ENCODE assay signal across 31 cellular contexts in the genomic region with DNA sequence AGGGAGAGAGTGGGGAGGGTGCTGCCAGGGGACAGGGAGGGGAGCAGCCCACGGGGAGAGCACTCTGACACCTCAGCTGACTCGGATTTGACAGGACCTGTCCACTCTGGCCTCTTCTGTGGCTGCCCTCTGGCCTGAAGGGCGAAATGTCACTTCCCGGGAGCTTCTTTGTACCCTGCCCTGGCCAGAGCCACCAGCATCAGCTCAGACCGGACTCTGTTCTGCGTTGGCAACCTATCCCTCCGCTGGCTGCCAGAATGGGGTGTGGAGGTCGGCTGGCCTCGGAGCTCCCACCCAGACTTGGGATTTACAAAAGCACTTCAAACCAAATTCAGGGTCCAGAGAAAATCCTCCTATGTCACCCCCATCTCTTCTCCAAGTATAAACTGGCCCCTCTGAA.
"Had no signal": no experiment of that assay in that cellular context is flagged by ENCODE, and none has a peak within 500 bp of the region (broad histone marks: within the 10 kb centered on the region; RNA-seq: fewer than 3 reads in every experiment).

No MANE protein-coding gene starts in this region.

- ATAC-seq: naive thymus-derived CD8-positive, alpha-beta T cell; psoas muscle; right cardiac atrium; sciatic nerve; stimulated activated memory B cell treated with anti-CD40 and anti-IgM and Interleukin-4, amounts not matched to agents 10 μg/mL and 1 μg/mL and 100 μg/mL, for 72 hours; stimulated activated naive CD8-positive, alpha-beta T cell treated with anti-CD3 and anti-CD28 coated beads, Interleukin-15, amount 100 ng/mL, for 72 hours; stimulated activated naive CD8-positive, alpha-beta T cell treated with anti-CD3 and anti-CD28 coated beads, Interleukin-15, Interleukin-2, amounts not matched to agents 100 U/mL and 50 U/mL, for 24 hours; upper lobe of right lung had no signal

- H3K27me3 Mint-ChIP-seq: natural killer cell treated with Interleukin-12 subunit alpha and Interleukin-12 subunit beta and Interleukin-15 and Interleukin-18, amount 100 ng/mL, for 72 hours had no signal

- H2AFZ ChIP-seq: parathyroid adenoma had no signal

- H3K36me3 Mint-ChIP-seq: naive thymus-derived CD8-positive, alpha-beta T cell; natural killer cell treated with Interleukin-12 subunit alpha and Interleukin-12 subunit beta and Interleukin-15 and Interleukin-18, amount 100 ng/mL, for 72 hours; stimulated activated memory B cell treated with anti-CD40 and anti-IgM and Interleukin-4, amounts not matched to agents 10 μg/mL and 1 μg/mL and 100 μg/mL, for 72 hours; type B pancreatic cell had no signal

- H3K9ac ChIP-seq: parathyroid adenoma had no signal

- H3K9me3 ChIP-seq: ovary, psoas muscle, spleen, suprapubic skin, testis, tibial artery, transverse colon, upper lobe of right lung, uterus had no signal

- H3K4me3 ChIP-seq: ovary, psoas muscle, skin epidermis, smooth muscle cell, spleen, suprapubic skin, testis, tibial artery, transverse colon, upper lobe of right lung, uterus had no signal

- DNase-seq: naive thymus-derived CD8-positive, alpha-beta T cell; nephron progenitor cell; occipital lobe; ovary; psoas muscle; right cardiac atrium; spleen; stimulated activated CD4-positive, alpha-beta T cell treated with anti-CD3 and anti-CD28 coated beads, Interleukin-12 subunit alpha, Interleukin-12 subunit beta, amount 100 ng/mL, for 4 hours; stimulated activated CD4-positive, alpha-beta T cell treated with anti-CD3 and anti-CD28 coated beads, Interleukin-1b, Interleukin-23, amount 100 ng/mL, for 48 hours; stimulated activated CD4-positive, alpha-beta T cell treated with anti-CD3 and anti-CD28 coated beads, Interleukin-4, amount 100 ng/mL, for 1 hour; stimulated activated CD4-positive, alpha-beta T cell treated with anti-CD3 and anti-CD28 coated beads, Interleukin-4, amount 100 ng/mL, for 4 hours; stimulated activated CD8-positive, alpha-beta memory T cell treated with anti-CD3 and anti-CD28 coated beads, Interleukin-4, amount 100 ng/mL, for 48 hours; stimulated activated naive CD4-positive, alpha-beta T cell; stimulated activated naive CD8-positive, alpha-beta T cell treated with anti-CD3 and anti-CD28 coated beads, Interleukin-15, amount 100 ng/mL, for 72 hours; stimulated activated naive CD8-positive, alpha-beta T cell treated with anti-CD3 and anti-CD28 coated beads, Interleukin-15, Interleukin-2, amounts not matched to agents 100 U/mL and 50 U/mL, for 24 hours; substantia nigra; testis; tibial artery; transverse colon; upper lobe of right lung; uterus had no signal

- H3K27ac ChIP-seq: ovary, parathyroid adenoma, psoas muscle, skin epidermis, spleen, suprapubic skin, testis, tibial artery, transverse colon, upper lobe of right lung, uterus had no signal

- H3K4me2 ChIP-seq: smooth muscle cell had no signal

- H3K4me1 ChIP-seq: parathyroid adenoma, psoas muscle, suprapubic skin, testis, tibial artery, transverse colon, upper lobe of right lung, uterus had no signal

- H3K79me2 ChIP-seq: parathyroid adenoma had no signal

- H3K4me1 Mint-ChIP-seq: naive thymus-derived CD8-positive, alpha-beta T cell; stimulated activated memory B cell treated with anti-CD40 and anti-IgM and Interleukin-4, amounts not matched to agents 10 μg/mL and 1 μg/mL and 100 μg/mL, for 72 hours; stimulated activated naive CD8-positive, alpha-beta T cell treated with anti-CD3 and anti-CD28 coated beads, Interleukin-15, amount 100 ng/mL, for 72 hours had no signal

- H3K27me3 ChIP-seq: ovary, suprapubic skin, testis, transverse colon, upper lobe of right lung, uterus had no signal

- H3K4me3 Mint-ChIP-seq: naive thymus-derived CD8-positive, alpha-beta T cell; natural killer cell treated with Interleukin-12 subunit alpha and Interleukin-12 subunit beta and Interleukin-15 and Interleukin-18, amount 100 ng/mL, for 72 hours; nephron progenitor cell; neural crest cell; stimulated activated memory B cell treated with anti-CD40 and anti-IgM and Interleukin-4, amounts not matched to agents 10 μg/mL and 1 μg/mL and 100 μg/mL, for 72 hours; stimulated activated naive CD8-positive, alpha-beta T cell treated with anti-CD3 and anti-CD28 coated beads, Interleukin-15, amount 100 ng/mL, for 72 hours; type B pancreatic cell had no signal

- H3K9me3 Mint-ChIP-seq: natural killer cell treated with Interleukin-12 subunit alpha and Interleukin-12 subunit beta and Interleukin-15 and Interleukin-18, amount 100 ng/mL, for 72 hours; nephron progenitor cell; neural crest cell; stimulated activated memory B cell treated with anti-CD40 and anti-IgM and Interleukin-4, amounts not matched to agents 10 μg/mL and 1 μg/mL and 100 μg/mL, for 72 hours; stimulated activated naive CD8-positive, alpha-beta T cell treated with anti-CD3 and anti-CD28 coated beads, Interleukin-15, amount 100 ng/mL, for 72 hours; type B pancreatic cell had no signal

- H3K27ac Mint-ChIP-seq: natural killer cell treated with Interleukin-12 subunit alpha and Interleukin-12 subunit beta and Interleukin-15 and Interleukin-18, amount 100 ng/mL, for 72 hours; nephron progenitor cell; progenitor cell of endocrine pancreas; stimulated activated memory B cell treated with anti-CD40 and anti-IgM and Interleukin-4, amounts not matched to agents 10 μg/mL and 1 μg/mL and 100 μg/mL, for 72 hours; stimulated activated naive CD8-positive, alpha-beta T cell treated with anti-CD3 and anti-CD28 coated beads, Interleukin-15, amount 100 ng/mL, for 72 hours; type B pancreatic cell had no signal

- H3K36me3 ChIP-seq: ovary, spleen, suprapubic skin, tibial artery, transverse colon, upper lobe of right lung, uterus had no signal
